ENCODE assay signal across 25 cellular contexts in genomic region chr1:2103266-2103900, GRCh38. TPM values are rescaled to one million over a fixed set of nuclear protein-coding genes. Genes with fewer than 3 reads are reported as not detected.
DNase-seq lines count a peak whose midpoint lies in the region; ATAC-seq and TF ChIP-seq lines count a peak whose summit lies in the region.
"Had no signal": no experiment of that assay in that cellular context is flagged by ENCODE, and none has a peak within 500 bp of the region (broad histone marks: within the 10 kb centered on the region; RNA-seq: fewer than 3 reads in every experiment).

No MANE protein-coding gene starts in this region.

- H3K27ac ChIP-seq in GM23338 (ENCODE audit: low read depth), result 0 out of 2 replicates have a peak overlapping the region, but pooled peaks have one; percentile 45
- H3K27ac ChIP-seq: C4-2B, esophagus muscularis mucosa, foreskin keratinocyte, PC-9, SJCRH30 had no signal

- DNase-seq in GM23338 (ENCODE audit: low spot score) (no peak), SHP77 treated with DMSO at 0.1 percent for 48 hours (lab: John Stamatoyannopoulos, UW) (peak; percentile 17), left ventricle myocardium superior (peak; percentile 12), progenitor cell of endocrine pancreas (ENCODE audit: low spot score, unreplicated experiment) (no peak), germinal center (ENCODE audit: low spot score) (no peak), T-cell (no peak)
- no peak for DNase-seq in stimulated activated naive B cell treated with anti-CD40 and anti-IgM and Interleukin-4, amounts not matched to agents 10 μg/mL and 1 μg/mL and 100 μg/mL, for 72 hours
- DNase-seq: activated CD4-positive, alpha-beta memory T cell treated with anti-CD3 and anti-CD28 coated beads for 36 hours; foreskin keratinocyte; Karpas-422; left colon; NCI-H1048; NCI-H187 treated with DMSO at 0.1 percent for 48 hours; NCI-H2171 treated with DMSO at 0.1 percent for 48 hours; NCI-H524; occipital lobe; PC-9; SJCRH30; T-helper 1 cell; transverse colon had no signal

- H3K4me3 Mint-ChIP-seq in GM23338 (no peak overlapping the region; the same call in 2 of the 3 replicates), progenitor cell of endocrine pancreas (ENCODE audit: low read depth) (no peak overlapping the region), T-cell (no peak overlapping the region)
- no peak overlapping the region for H3K4me3 Mint-ChIP-seq in stimulated activated naive B cell treated with anti-CD40 and anti-IgM and Interleukin-4, amounts not matched to agents 10 μg/mL and 1 μg/mL and 100 μg/mL, for 72 hours
- H3K4me3 Mint-ChIP-seq: activated CD4-positive, alpha-beta memory T cell treated with anti-CD3 and anti-CD28 coated beads for 36 hours had no signal

- H3F3A ChIP-seq in GM23338 (replicated peaks; ENCODE audit: low read depth), result no peaks in the 10 kb centered on the region

- H3K9me3 Mint-ChIP-seq in GM23338, result peaks cover under 1% of the 10 kb centered on the region; the same call in 1 of the 3 replicates
- no peaks in the 10 kb centered on the region for H3K9me3 Mint-ChIP-seq in progenitor cell of endocrine pancreas (ENCODE audit: low read depth)
- H3K9me3 Mint-ChIP-seq in stimulated activated naive B cell treated with anti-CD40 and anti-IgM and Interleukin-4, amounts not matched to agents 10 μg/mL and 1 μg/mL and 100 μg/mL, for 72 hours, result no peaks in the 10 kb centered on the region
- no peaks in the 10 kb centered on the region for H3K9me3 Mint-ChIP-seq in T-cell
- H3K9me3 Mint-ChIP-seq: activated CD4-positive, alpha-beta memory T cell treated with anti-CD3 and anti-CD28 coated beads for 36 hours; activated naive CD4-positive, alpha-beta T cell treated with anti-CD3 and anti-CD28 coated beads, Interleukin-2, amount 50 U/mL, for 72 hours; activated T-helper 2 cell treated with anti-CD3 and anti-CD28 coated beads, Interferon-gamma antibody, Interleukin-2, Interleukin-4, amounts not matched to agents 10 μg/mL and 5 μg/mL and 100 μg/mL, durations not matched to agents 14 hours and 24 hours and 36 hours had no signal

- no peak overlapping the region for H3K4me2 ChIP-seq in GM23338
- H3K4me2 ChIP-seq: PC-9 had no signal

- H3K27me3 ChIP-seq in GM23338 (ENCODE audit: insufficient read depth), result no peaks in the 10 kb centered on the region
- H3K27me3 ChIP-seq: cardiac muscle cell, foreskin keratinocyte, transverse colon had no signal

- H3K4me1 ChIP-seq in GM23338 (ENCODE audit: insufficient read depth), result no peaks in the 10 kb centered on the region
- H3K4me1 ChIP-seq: esophagus muscularis mucosa, foreskin keratinocyte, SJCRH30, transverse colon had no signal

- H3K4me3 ChIP-seq in GM23338, result no peak overlapping the region
- H3K4me3 ChIP-seq: cardiac muscle cell, esophagus muscularis mucosa, PC-9, SJCRH30, transverse colon had no signal

- peaks cover 9% of the 10 kb centered on the region; the same call in 1 of the 2 replicates for H3K79me2 ChIP-seq in GM23338 (replicated peaks; ENCODE audit: insufficient read depth)

- H3K36me3 Mint-ChIP-seq in GM23338 (ENCODE audit: low read depth), result peaks cover 14% of the 10 kb centered on the region
- H3K36me3 Mint-ChIP-seq in progenitor cell of endocrine pancreas (ENCODE audit: insufficient read depth), result peaks cover 11% of the 10 kb centered on the region
- H3K36me3 Mint-ChIP-seq in stimulated activated naive B cell treated with anti-CD40 and anti-IgM and Interleukin-4, amounts not matched to agents 10 μg/mL and 1 μg/mL and 100 μg/mL, for 72 hours, result peaks cover 15% of the 10 kb centered on the region in 2 donors
- H3K36me3 Mint-ChIP-seq in T-cell, result peaks cover 15% of the 10 kb centered on the region

- no peaks in the 10 kb centered on the region for H3K9me2 ChIP-seq in GM23338 (ENCODE audit: insufficient read depth)

- H3K27ac Mint-ChIP-seq in GM23338 (no peak overlapping the region), progenitor cell of endocrine pancreas (peak overlapping the region; percentile 71), T-cell (no peak overlapping the region)
- H3K27ac Mint-ChIP-seq in stimulated activated naive B cell treated with anti-CD40 and anti-IgM and Interleukin-4, amounts not matched to agents 10 μg/mL and 1 μg/mL and 100 μg/mL, for 72 hours, result no peak overlapping the region
- H3K27ac Mint-ChIP-seq: activated CD4-positive, alpha-beta memory T cell treated with anti-CD3 and anti-CD28 coated beads for 36 hours; activated T-helper 2 cell treated with anti-CD3 and anti-CD28 coated beads, Interferon-gamma antibody, Interleukin-2, Interleukin-4, amounts not matched to agents 10 μg/mL and 5 μg/mL and 100 μg/mL, durations not matched to agents 14 hours and 24 hours and 36 hours had no signal

- CTCF ChIA-PET in T-cell (lab: Charles Lee), result no interaction called here

- H4K20me1 ChIP-seq in GM23338 (replicated peaks; ENCODE audit: insufficient read depth), result peaks cover 2% of the 10 kb centered on the region; the same call in 1 of the 2 replicates

- ATAC-seq in GM23338 (no peak), left ventricle myocardium superior (no peak), T-cell (replicated peaks in 1 of 4) (no peak)
- ATAC-seq in stimulated activated naive B cell treated with anti-CD40 and anti-IgM and Interleukin-4, amounts not matched to agents 10 μg/mL and 1 μg/mL and 100 μg/mL, for 72 hours (replicated peaks), result no peak
- ATAC-seq: activated naive CD4-positive, alpha-beta T cell treated with anti-CD3 and anti-CD28 coated beads, Interleukin-2, amount 50 U/mL, for 72 hours; foreskin keratinocyte had no signal

- no peaks in the 10 kb centered on the region for H3K36me3 ChIP-seq in GM23338 (ENCODE audit: insufficient read depth)
- H3K36me3 ChIP-seq: cardiac muscle cell, esophagus muscularis mucosa, SJCRH30, transverse colon had no signal

- intact Hi-C loops in left ventricle myocardium superior (cut with micrococcal nuclease), result no loop called here

- H3K4me1 Mint-ChIP-seq in GM23338 (peaks cover 11% of the 10 kb centered on the region), progenitor cell of endocrine pancreas (ENCODE audit: low read depth) (peaks cover 8% of the 10 kb centered on the region), T-cell (peaks cover 0 to 2% (median 0%) of the 10 kb centered on the region in 3 donors)
- H3K4me1 Mint-ChIP-seq in stimulated activated naive B cell treated with anti-CD40 and anti-IgM and Interleukin-4, amounts not matched to agents 10 μg/mL and 1 μg/mL and 100 μg/mL, for 72 hours, result peaks cover 16 to 28% of the 10 kb centered on the region in 2 donors

- POLR2A ChIA-PET in T-cell (lab: Charles Lee), result no interaction called here

- H3K27me3 Mint-ChIP-seq in GM23338 (ENCODE audit: insufficient read depth, low read depth, poor library complexity), result peaks cover 7% of the 10 kb centered on the region
- no peaks in the 10 kb centered on the region for H3K27me3 Mint-ChIP-seq in progenitor cell of endocrine pancreas
- no peaks in the 10 kb centered on the region for H3K27me3 Mint-ChIP-seq in stimulated activated naive B cell treated with anti-CD40 and anti-IgM and Interleukin-4, amounts not matched to agents 10 μg/mL and 1 μg/mL and 100 μg/mL, for 72 hours
- no peaks in the 10 kb centered on the region for H3K27me3 Mint-ChIP-seq in T-cell
- H3K27me3 Mint-ChIP-seq: activated CD4-positive, alpha-beta memory T cell treated with anti-CD3 and anti-CD28 coated beads for 36 hours had no signal

- TF ChIP-seq CTCF in GM23338 (conservative IDR thresholded peaks at IDR 0.05; ENCODE audit: low read depth in 2 of 2), result no peak
- no peak for TF ChIP-seq CTCF in progenitor cell of endocrine pancreas (IDR thresholded peaks at IDR 0.05; ENCODE audit: unreplicated experiment)

- H2AFZ ChIP-seq in GM23338, result no peak overlapping the region
- H2AFZ ChIP-seq: PC-9 had no signal

TF ChIP-seq in GM23338, 12 proteins besides CTCF, POLR2A, EP300 and RAD21:
- no peak for TF ChIP-seq EZH2 (IDR thresholded peaks at IDR 0.05; ENCODE audit: low read depth, unreplicated experiment)
- no peak for TF ChIP-seq ZNF114 (CRISPR knock-in tag; IDR thresholded peaks at IDR 0.05)

RNA-seq across cellular contexts. Expression of gene PRKCZ, which starts 53.2 kb away (rescaled TPM):
- total RNA-seq in GM23338 (2014; rRNA removed; shearing (Covaris generic)), result 36.9 and 42.3 TPM in 2 replicates
- 22.5 and 26.2 TPM in 2 replicates for polyA plus RNA-seq in GM23338 (2016; fragmentation: Nextera tagmentation; extraction: Ambion mirVana)
- total RNA-seq in left ventricle myocardium superior (20.8 TPM), progenitor cell of endocrine pancreas (71.5 and 78.0 TPM in 2 replicates), T-cell (10 to 100 TPM; 27.5 to 36.9 (median 31.0) TPM)

Comparison
In these comparisons a context has a peak if more than half of its experiments do, and no peak if none do; other contexts are left out.
1. DNase-seq: peak in SHP77 treated with DMSO at 0.1 percent for 48 hours (single experiment) and left ventricle myocardium superior (single experiment); none in GM23338 (single experiment), progenitor cell of endocrine pancreas (single experiment), germinal center (single experiment), stimulated activated naive B cell treated with anti-CD40 and anti-IgM and Interleukin-4, amounts not matched to agents 10 μg/mL and 1 μg/mL and 100 μg/mL, for 72 hours (single experiment) and T-cell (0 of 34).